ENCODE assay signal across 20 cellular contexts in genomic region chr20:38121741-38122140, GRCh38. TPM values are rescaled to one million over a fixed set of nuclear protein-coding genes. Genes with fewer than 3 reads are reported as not detected.
A peak's percentile ranks its signal among the peaks of the same experiment; 100 is the strongest.
DNase-seq lines count a peak whose midpoint lies in the region; ATAC-seq, FAIRE-seq and TF ChIP-seq lines count a peak whose summit lies in the region.
"Had no signal": no experiment of that assay in that cellular context is flagged by ENCODE, and none has a peak within 500 bp of the region (broad histone marks: within the 10 kb centered on the region; RNA-seq: fewer than 3 reads in every experiment).

No MANE protein-coding gene starts in this region.

- no peaks in the 10 kb centered on the region for H3K27me3 Mint-ChIP-seq in osteocyte (ENCODE audit: unreplicated experiment)
- no peaks in the 10 kb centered on the region for H3K27me3 Mint-ChIP-seq in stimulated activated memory B cell treated with anti-CD40 and anti-IgM and Interleukin-4, amounts not matched to agents 10 μg/mL and 1 μg/mL and 100 μg/mL, for 72 hours

- no peaks in the 10 kb centered on the region for H3K36me3 ChIP-seq in RWPE2 (ENCODE audit: low read depth)

- no peak for FAIRE-seq in frontal cortex (lab: Jason Lieb, UNC)
- FAIRE-seq: G401.6 had no signal

- peaks cover 37% of the 10 kb centered on the region for H3K4me1 Mint-ChIP-seq in osteocyte (ENCODE audit: unreplicated experiment)
- peaks cover 16% of the 10 kb centered on the region for H3K4me1 Mint-ChIP-seq in stimulated activated memory B cell treated with anti-CD40 and anti-IgM and Interleukin-4, amounts not matched to agents 10 μg/mL and 1 μg/mL and 100 μg/mL, for 72 hours

- no peaks in the 10 kb centered on the region for H3K27me3 ChIP-seq in RWPE2 (ENCODE audit: insufficient read depth, poor library complexity, severe bottlenecking)

- H3K4me1 ChIP-seq in RWPE2 (ENCODE audit: insufficient read depth, poor library complexity, severe bottlenecking): peaks cover 43% of the 10 kb centered on the region

- no peaks in the 10 kb centered on the region for H3K36me3 Mint-ChIP-seq in osteocyte (ENCODE audit: unreplicated experiment)
- H3K36me3 Mint-ChIP-seq in stimulated activated memory B cell treated with anti-CD40 and anti-IgM and Interleukin-4, amounts not matched to agents 10 μg/mL and 1 μg/mL and 100 μg/mL, for 72 hours: no peaks in the 10 kb centered on the region

- intact Hi-C loops in lower leg skin (cut with DNase I; ENCODE audit: low total_unique reads): no loop called here

- no peak for ATAC-seq in RWPE2 (ENCODE audit: low read depth)
- no peak for ATAC-seq in stimulated activated memory B cell treated with anti-CD40 and anti-IgM and Interleukin-4, amounts not matched to agents 10 μg/mL and 1 μg/mL and 100 μg/mL, for 72 hours

- WGBS in lower leg skin, 2 donors: 84 to 95% methylated on average over 4 of the region's 4 CpGs

- H3K27ac ChIP-seq in RWPE2 (ENCODE audit: poor library complexity, severe bottlenecking): no peak overlapping the region
- H3K27ac ChIP-seq: RWPE1 had no signal

- TF ChIP-seq CTCF in RWPE2 (IDR thresholded peaks at IDR 0.05; ENCODE audit: poor library complexity, severe bottlenecking): no peak
- TF ChIP-seq CTCF in lower leg skin (IDR thresholded peaks at IDR 0.05): no peak
- TF ChIP-seq CTCF in osteocyte (IDR thresholded peaks at IDR 0.05): no peak

- H3K4me3 Mint-ChIP-seq in osteocyte (ENCODE audit: unreplicated experiment): no peak overlapping the region
- H3K4me3 Mint-ChIP-seq in stimulated activated memory B cell treated with anti-CD40 and anti-IgM and Interleukin-4, amounts not matched to agents 10 μg/mL and 1 μg/mL and 100 μg/mL, for 72 hours: no peak overlapping the region

- no peak overlapping the region for H3K27ac Mint-ChIP-seq in osteocyte (ENCODE audit: unreplicated experiment)
- H3K27ac Mint-ChIP-seq in stimulated activated memory B cell treated with anti-CD40 and anti-IgM and Interleukin-4, amounts not matched to agents 10 μg/mL and 1 μg/mL and 100 μg/mL, for 72 hours: no peak overlapping the region

- H3K9me3 Mint-ChIP-seq in osteocyte (ENCODE audit: unreplicated experiment): peaks cover 8% of the 10 kb centered on the region
- H3K9me3 Mint-ChIP-seq in stimulated activated memory B cell treated with anti-CD40 and anti-IgM and Interleukin-4, amounts not matched to agents 10 μg/mL and 1 μg/mL and 100 μg/mL, for 72 hours: no peaks in the 10 kb centered on the region

- peaks cover 2% of the 10 kb centered on the region for H3K9me3 ChIP-seq in RWPE2 (ENCODE audit: severe bottlenecking)

- no peak for TF ChIP-seq POLR2A in lower leg skin (IDR thresholded peaks at IDR 0.05)

- H3K4me3 ChIP-seq in RWPE2 (ENCODE audit: severe bottlenecking) (no peak overlapping the region), lower leg skin (ENCODE audit: low read depth, poor library complexity, severe bottlenecking) (no peak overlapping the region)

- DNase-seq in activated effector memory CD4-positive, alpha-beta T cell treated with anti-CD3 and anti-CD28 coated beads, Interleukin-2, amount 50 U/mL, for 16 hours: peak; percentile 16
- no peak for DNase-seq in activated effector memory CD4-positive, alpha-beta T cell treated with Interleukin-2 at 50 U/mL for 16 hours
- peak; percentile 44 for DNase-seq in RWPE2 (ENCODE audit: low spot score)
- DNase-seq in lower leg skin (ENCODE audit: low spot score in 2 of 2): peak; percentile 5 to 9
- DNase-seq in osteocyte (ENCODE audit: extremely low spot score, unreplicated experiment): peak; percentile 54
- no peak for DNase-seq in AG08395 (ENCODE audit: low spot score)
- DNase-seq in frontal cortex (ENCODE audit: low spot score in 2 of 2): no peak
- DNase-seq: C1 segment of cervical spinal cord; DND-41; HCEC 1CT; KBM-7; NCI-H1436; NCI-H2029; NCI-H2171 treated with DMSO at 0.1 percent for 48 hours; NCI-H446 treated with DMSO at 0.1 percent for 48 hours; NK-92 treated with Interleukin-12 subunit alpha and Interleukin-12 subunit beta, amount 100 ng/mL, for 24 hours; OCI-M1 had no signal

RNA-seq across cellular contexts. Expression of gene TGM2, which starts 43.3 kb away (rescaled TPM):
- total RNA-seq in lower leg skin (1 to 10 TPM; 3.7 to 6.2 (median 4.6) TPM), osteocyte (29.2 and 32.7 TPM in 2 replicates), frontal cortex (3.3 TPM)

Comparison
In these comparisons a context has a peak if more than half of its experiments do, and no peak if none do; other contexts are left out.
1. DNase-seq: peak in activated effector memory CD4-positive, alpha-beta T cell treated with anti-CD3 and anti-CD28 coated beads, Interleukin-2, amount 50 U/mL, for 16 hours (single experiment), RWPE2 (single experiment), lower leg skin (2 of 2) and osteocyte (single experiment); none in activated effector memory CD4-positive, alpha-beta T cell treated with Interleukin-2 at 50 U/mL for 16 hours (single experiment), AG08395 (single experiment) and frontal cortex (0 of 2).